In genomic region chr1:155294520-155295182, GRCh38 we compare ENCODE assay signal across 23 cellular contexts. TPM values are rescaled to one million over a fixed set of nuclear protein-coding genes. Genes with fewer than 3 reads are reported as not detected.
DNase-seq lines count a peak whose midpoint lies in the region; ATAC-seq, FAIRE-seq and TF ChIP-seq lines count a peak whose summit lies in the region.
"Had no signal": no experiment of that assay in that cellular context is flagged by ENCODE, and none has a peak within 500 bp of the region (broad histone marks: within the 10 kb centered on the region; RNA-seq: fewer than 3 reads in every experiment).

No MANE protein-coding gene starts in this region.

- H3K27ac Mint-ChIP-seq in naive thymus-derived CD4-positive, alpha-beta T cell: no peak overlapping the region
- H3K27ac Mint-ChIP-seq: activated T-cell treated with anti-CD3 and anti-CD28 coated beads, Interleukin-2, amount 50 U/mL, for 72 hours; CD4-positive, CD25-positive, alpha-beta regulatory T cell; memory B cell had no signal

- peaks cover 31 to 56% (median 39%) of the 10 kb centered on the region in 5 donors for H3K27me3 Mint-ChIP-seq in naive thymus-derived CD4-positive, alpha-beta T cell

- no peaks in the 10 kb centered on the region for H3K36me3 ChIP-seq in HUES48 (ENCODE audit: control insufficient read depth, insufficient read depth, low read length)
- H3K36me3 ChIP-seq in bronchial epithelial cell (ENCODE audit: control insufficient read depth, insufficient read depth, low read length): no peaks in the 10 kb centered on the region
- H3K36me3 ChIP-seq in iPS-18a (ENCODE audit: control insufficient read depth, low read depth, low read length): no peaks in the 10 kb centered on the region
- H3K36me3 ChIP-seq in naive thymus-derived CD4-positive, alpha-beta T cell (ENCODE audit: control insufficient read depth in 2 of 3, insufficient read depth in 3 of 3, low read length in 3 of 3): no peaks in the 10 kb centered on the region
- H3K36me3 ChIP-seq: tibial artery had no signal

- H3K4me3 Mint-ChIP-seq in naive thymus-derived CD4-positive, alpha-beta T cell: peak overlapping the region in 1 of 10 donors; percentile 65
- H3K4me3 Mint-ChIP-seq: CD4-positive, CD25-positive, alpha-beta regulatory T cell; memory B cell had no signal

- no peaks in the 10 kb centered on the region for H3K36me3 Mint-ChIP-seq in naive thymus-derived CD4-positive, alpha-beta T cell
- H3K36me3 Mint-ChIP-seq: CD4-positive, CD25-positive, alpha-beta regulatory T cell had no signal

- H3K4me3 ChIP-seq in HUES48 (ENCODE audit: low read depth, low read length): peak overlapping the region; percentile 83
- peak overlapping the region; percentile 9 for H3K4me3 ChIP-seq in bronchial epithelial cell (ENCODE audit: low read depth, low read length)
- H3K4me3 ChIP-seq in iPS-18a (ENCODE audit: low read length): peak overlapping the region; percentile 90
- peak overlapping the region in 4 of 7 experiments; percentile 1 to 26 (median 10) for H3K4me3 ChIP-seq in skin epidermis
- no peak overlapping the region for H3K4me3 ChIP-seq in naive thymus-derived CD4-positive, alpha-beta T cell (ENCODE audit: low read length)

- H3K9ac ChIP-seq in HUES48 (ENCODE audit: low read depth, low read length) (no peak overlapping the region), iPS-18a (ENCODE audit: low read length) (no peak overlapping the region)

- no peaks in the 10 kb centered on the region for H3K9me3 Mint-ChIP-seq in naive thymus-derived CD4-positive, alpha-beta T cell
- H3K9me3 Mint-ChIP-seq: activated T-cell treated with anti-CD3 and anti-CD28 coated beads, Interleukin-2, amount 50 U/mL, for 72 hours; memory B cell had no signal

- intact Hi-C loops in naive thymus-derived CD4-positive, alpha-beta T cell (cut with micrococcal nuclease): no loop called here

- peaks cover 17% of the 10 kb centered on the region; the same call in 1 of the 2 replicates for H3K4me1 ChIP-seq in HUES48 (ENCODE audit: control insufficient read depth, insufficient read depth, low read length)
- peaks cover 8% of the 10 kb centered on the region for H3K4me1 ChIP-seq in iPS-18a (ENCODE audit: control insufficient read depth, low read depth, low read length)
- no peaks in the 10 kb centered on the region for H3K4me1 ChIP-seq in naive thymus-derived CD4-positive, alpha-beta T cell (ENCODE audit: control insufficient read depth in 2 of 2, insufficient read depth in 2 of 2, low read length in 2 of 2)

- no peak for FAIRE-seq in bronchial epithelial cell (lab: Jason Lieb, UNC)
- FAIRE-seq: colon, GM12892 had no signal

- POLR2A ChIA-PET in naive thymus-derived CD4-positive, alpha-beta T cell (lab: Charles Lee): no interaction called here

- no peak for DNase-seq in bronchial epithelial cell (ENCODE audit: low read depth)
- no peak for DNase-seq in naive thymus-derived CD4-positive, alpha-beta T cell
- DNase-seq: activated CD4-positive, alpha-beta T cell treated with anti-CD3 and anti-CD28 coated beads for 4 hours; activated T-cell treated with anti-CD3 and anti-CD28 coated beads, Interleukin-2, amount 50 U/mL, for 72 hours; amniotic stem cell; CD4-positive, CD25-positive, alpha-beta regulatory T cell; NCI-H2029; NCI-H748 treated with DMSO at 0.1 percent for 48 hours; RPMI8226; tibial artery had no signal

- peaks cover 37% of the 10 kb centered on the region for H3K27me3 ChIP-seq in HUES48 (ENCODE audit: control insufficient read depth, insufficient read depth, low read length)
- H3K27me3 ChIP-seq in bronchial epithelial cell (ENCODE audit: control insufficient read depth, insufficient read depth, low read length): peaks cover 6% of the 10 kb centered on the region
- H3K27me3 ChIP-seq in iPS-18a (ENCODE audit: control insufficient read depth, insufficient read depth, low read length): peaks cover 34% of the 10 kb centered on the region
- no peaks in the 10 kb centered on the region for H3K27me3 ChIP-seq in naive thymus-derived CD4-positive, alpha-beta T cell (ENCODE audit: control insufficient read depth in 2 of 2, insufficient read depth in 2 of 2, low read length in 2 of 2)

- H3K9me3 ChIP-seq in HUES48 (ENCODE audit: control insufficient read depth, insufficient read depth, low read length) (no peaks in the 10 kb centered on the region), iPS-18a (ENCODE audit: control insufficient read depth, low read depth, low read length) (no peaks in the 10 kb centered on the region)
- H3K9me3 ChIP-seq in naive thymus-derived CD4-positive, alpha-beta T cell (ENCODE audit: control insufficient read depth in 2 of 3, low read length in 3 of 3): no peaks in the 10 kb centered on the region
- H3K9me3 ChIP-seq: tibial artery had no signal

- no peak for TF ChIP-seq CTCF in bronchial epithelial cell (IDR thresholded peaks at IDR 0.05; ENCODE audit: insufficient read depth, low read length, severe bottlenecking)

- CTCF ChIA-PET in naive thymus-derived CD4-positive, alpha-beta T cell (lab: Charles Lee): no interaction called here

- H3K4me1 Mint-ChIP-seq in naive thymus-derived CD4-positive, alpha-beta T cell: peaks cover 3 to 15% (median 4%) of the 10 kb centered on the region in 7 donors

- no peak overlapping the region for H3K27ac ChIP-seq in HUES48 (ENCODE audit: low read depth, low read length)
- no peak overlapping the region for H3K27ac ChIP-seq in iPS-18a (ENCODE audit: low read length)
- no peak overlapping the region for H3K27ac ChIP-seq in skin epidermis
- H3K27ac ChIP-seq in naive thymus-derived CD4-positive, alpha-beta T cell (ENCODE audit: low read depth, low read length): no peak overlapping the region
- H3K27ac ChIP-seq: HL-60, tibial artery had no signal

- ATAC-seq in naive thymus-derived CD4-positive, alpha-beta T cell: no peak
- ATAC-seq in HG02852 (IDR thresholded peaks at IDR 0.05; ENCODE audit: unreplicated experiment) (no peak), GM19351 (IDR thresholded peaks at IDR 0.05; ENCODE audit: unreplicated experiment) (no peak)

RNA-seq across cellular contexts. Expression of gene PKLR, which starts 6.6 kb away (rescaled TPM):
- total RNA-seq in bronchial epithelial cell: not detected in 2 replicates
- total RNA-seq in naive thymus-derived CD4-positive, alpha-beta T cell: not detected
- under 1 TPM in 1 of 2 donors, not detected in 1; 0.06 TPM for polyA plus RNA-seq in naive thymus-derived CD4-positive, alpha-beta T cell
- total RNA-seq: activated T-cell treated with anti-CD3 and anti-CD28 coated beads, Interleukin-2, amount 50 U/mL, for 72 hours; CD4-positive, CD25-positive, alpha-beta regulatory T cell; Daoy; M059J; osteocyte; T-helper 1 cell treated with Interleukin-12 subunit alpha and Interleukin-12 subunit beta and Interleukin-4 antibody, amounts not matched to agents 30 ng/mL and 1 ng/mL, for 36 hours had no signal
- polyA plus RNA-seq: CD4-positive, CD25-positive, alpha-beta regulatory T cell had no signal

RNA-seq across cellular contexts. Expression of gene FDPS, which starts 14.0 kb away (rescaled TPM):
- total RNA-seq in bronchial epithelial cell: 103 and 167 TPM in 2 replicates
- 100 to 1,000 TPM in 1 of 5 experiments, 10 to 100 TPM in 4; 58.5 to 193 (median 79.0) TPM for total RNA-seq in naive thymus-derived CD4-positive, alpha-beta T cell
- polyA plus RNA-seq in naive thymus-derived CD4-positive, alpha-beta T cell: 100 to 1,000 TPM in 1 of 2 donors, 10 to 100 TPM in 1; 99.3 to 102 TPM

RNA-seq across cellular contexts. Expression of gene HCN3, which starts 17.4 kb away (rescaled TPM):
- 0.90 and 1.1 TPM in 2 replicates for total RNA-seq in bronchial epithelial cell
- total RNA-seq in naive thymus-derived CD4-positive, alpha-beta T cell: 1 to 10 TPM; 1.6 to 3.3 (median 2.8) TPM
- under 1 TPM in 1 of 2 donors, not detected in 1; 0.07 TPM for polyA plus RNA-seq in naive thymus-derived CD4-positive, alpha-beta T cell

RNA-seq across cellular contexts. Expression of gene CLK2, which starts 21.3 kb away (rescaled TPM):
- 19.7 and 23.4 TPM in 2 replicates for total RNA-seq in bronchial epithelial cell
- 100 to 1,000 TPM in 2 of 5 experiments, 10 to 100 TPM in 3; 72.2 to 137 (median 94.7) TPM for total RNA-seq in naive thymus-derived CD4-positive, alpha-beta T cell
- polyA plus RNA-seq in naive thymus-derived CD4-positive, alpha-beta T cell: 10 to 100 TPM; 16.7 to 31.0 TPM

RNA-seq across cellular contexts. Expression of gene RUSC1, which starts 26.0 kb away (rescaled TPM):
- 13.2 and 20.6 TPM in 2 replicates for total RNA-seq in bronchial epithelial cell
- 10 to 100 TPM; 14.9 to 26.8 (median 15.7) TPM for total RNA-seq in naive thymus-derived CD4-positive, alpha-beta T cell
- polyA plus RNA-seq in naive thymus-derived CD4-positive, alpha-beta T cell: 1 to 10 TPM; 6.8 to 7.7 TPM
